In the genomic region with DNA sequence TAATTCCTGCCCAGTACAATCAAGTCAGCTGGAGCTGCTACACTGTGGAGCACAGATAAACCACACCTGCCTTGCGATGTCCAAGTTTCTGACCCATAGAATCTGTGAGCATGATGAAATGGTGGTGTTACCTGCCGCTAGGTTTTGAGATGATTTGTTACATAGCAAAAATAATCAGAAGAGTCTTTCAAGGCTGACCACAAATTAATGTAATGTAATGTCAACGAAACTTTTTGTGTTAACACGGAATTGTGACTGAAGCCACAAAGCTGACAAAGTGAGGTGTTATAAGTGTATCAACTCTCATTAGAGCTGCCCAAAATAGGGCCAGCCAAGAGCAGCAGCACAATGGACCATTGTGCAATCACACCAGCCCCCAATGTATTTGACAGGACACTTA, we compare ENCODE assay signal across 1 cellular context.
A peak's percentile ranks its signal among the peaks of the same experiment; 100 is the strongest.
TF ChIP-seq lines count a peak whose summit lies in the region.

No MANE protein-coding gene starts in this region.

TF ChIP-seq in HepG2, 621 proteins besides CTCF, POLR2A, EP300 and RAD21:
- no peak for TF ChIP-seq PATZ1 (CRISPR knock-in tag; IDR thresholded peaks at IDR 0.05)
- peak; percentile 31; the same call in 1 of the 2 replicates for TF ChIP-seq CEBPB (IDR thresholded peaks at IDR 0.05; ENCODE audit: borderline replicate concordance, low read depth, low read length)
TF ChIP-seq in HepG2: peak in this region for 1.
